19 cellular contexts compared by ENCODE assay signal in the genomic region with DNA sequence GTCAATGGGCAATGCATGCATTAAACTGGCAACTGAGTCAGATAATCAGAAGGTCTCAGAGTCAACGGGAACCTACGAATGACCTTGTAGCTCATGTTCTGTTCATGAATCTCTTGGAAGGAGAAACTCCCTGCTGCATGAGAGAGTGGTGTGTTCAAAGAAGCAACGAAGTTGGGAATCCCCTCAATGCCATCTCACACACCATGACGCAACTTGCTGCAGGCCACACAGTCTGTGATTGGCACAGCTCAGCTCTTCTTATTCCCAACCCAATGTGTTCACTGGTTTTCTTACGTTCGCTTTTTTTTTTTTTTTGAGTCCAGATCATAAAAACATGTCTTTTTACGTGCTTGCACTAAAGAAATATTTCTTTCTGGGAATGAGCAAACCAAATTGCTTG.
"Had no signal": no experiment of that assay in that cellular context is flagged by ENCODE, and none has a peak within 500 bp of the region (broad histone marks: within the 10 kb centered on the region; RNA-seq: fewer than 3 reads in every experiment).

No MANE protein-coding gene starts in this region.

- ATAC-seq: esophagus mucosa; gastroesophageal sphincter; mucosa of descending colon; natural killer cell; right cardiac atrium; stimulated activated effector memory CD8-positive, alpha-beta T cell treated with anti-CD3 and anti-CD28 coated beads, Interleukin-12 subunit alpha, Interleukin-12 subunit beta, amount 100 ng/mL, for 72 hours; stimulated activated naive CD8-positive, alpha-beta T cell treated with anti-CD3 and anti-CD28 coated beads, Interleukin-15, amount 100 ng/mL, for 72 hours; upper lobe of right lung had no signal

- H3K4me1 ChIP-seq: gastroesophageal sphincter, testis, tibial nerve, vagina had no signal

- H3K27ac ChIP-seq: coronary artery, gastroesophageal sphincter, hepatocyte, ovary, testis, tibial nerve, upper lobe of right lung, vagina had no signal

- H2AFZ ChIP-seq: hepatocyte had no signal

- FAIRE-seq: small intestine had no signal

- H3K36me3 Mint-ChIP-seq: natural killer cell; stimulated activated effector memory CD8-positive, alpha-beta T cell treated with anti-CD3 and anti-CD28 coated beads, Interleukin-12 subunit alpha, Interleukin-12 subunit beta, amount 100 ng/mL, for 72 hours had no signal

- H3K4me2 ChIP-seq: hepatocyte had no signal

- H3K27ac Mint-ChIP-seq: natural killer cell; stimulated activated effector memory CD8-positive, alpha-beta T cell treated with anti-CD3 and anti-CD28 coated beads, Interleukin-12 subunit alpha, Interleukin-12 subunit beta, amount 100 ng/mL, for 72 hours; stimulated activated naive CD8-positive, alpha-beta T cell treated with anti-CD3 and anti-CD28 coated beads, Interleukin-15, amount 100 ng/mL, for 72 hours had no signal

- H3K4me3 Mint-ChIP-seq: natural killer cell; neural crest cell; stimulated activated effector memory CD8-positive, alpha-beta T cell treated with anti-CD3 and anti-CD28 coated beads, Interleukin-12 subunit alpha, Interleukin-12 subunit beta, amount 100 ng/mL, for 72 hours; stimulated activated naive CD8-positive, alpha-beta T cell treated with anti-CD3 and anti-CD28 coated beads, Interleukin-15, amount 100 ng/mL, for 72 hours had no signal

- H3K4me3 ChIP-seq: coronary artery, gastroesophageal sphincter, hepatocyte, mucosa of descending colon, ovary, testis, tibial nerve, upper lobe of right lung, vagina had no signal

- DNase-seq: effector CD4-positive, alpha-beta T cell; kidney glomerular epithelial cell; mucosa of descending colon; natural killer cell; ovary; right cardiac atrium; small intestine; stimulated activated CD4-positive, alpha-beta T cell treated with anti-CD3 and anti-CD28 coated beads, Interleukin-2, amount 100 ng/mL, for 48 hours; stimulated activated naive CD8-positive, alpha-beta T cell treated with anti-CD3 and anti-CD28 coated beads, Interleukin-15, amount 100 ng/mL, for 72 hours; testis; upper lobe of right lung had no signal

- H3K36me3 ChIP-seq: gastroesophageal sphincter, ovary, tibial nerve, upper lobe of right lung, vagina had no signal

- H3K79me2 ChIP-seq: hepatocyte had no signal

- H3K27me3 Mint-ChIP-seq: stimulated activated naive CD8-positive, alpha-beta T cell treated with anti-CD3 and anti-CD28 coated beads, Interleukin-15, amount 100 ng/mL, for 72 hours had no signal

- H3K27me3 ChIP-seq: gastroesophageal sphincter, hepatocyte, ovary, testis, tibial nerve, upper lobe of right lung, vagina had no signal

- H3K9me3 ChIP-seq: gastroesophageal sphincter, mucosa of descending colon, testis, tibial nerve, upper lobe of right lung, vagina had no signal

- H3K4me1 Mint-ChIP-seq: natural killer cell; neural crest cell; stimulated activated effector memory CD8-positive, alpha-beta T cell treated with anti-CD3 and anti-CD28 coated beads, Interleukin-12 subunit alpha, Interleukin-12 subunit beta, amount 100 ng/mL, for 72 hours; stimulated activated naive CD8-positive, alpha-beta T cell treated with anti-CD3 and anti-CD28 coated beads, Interleukin-15, amount 100 ng/mL, for 72 hours had no signal
